In genomic region chr14:71834308-71835204, GRCh38 we compare ENCODE assay signal across 27 cellular contexts.
"Had no signal": no experiment of that assay in that cellular context is flagged by ENCODE, and none has a peak within 500 bp of the region (broad histone marks: within the 10 kb centered on the region; RNA-seq: fewer than 3 reads in every experiment).

No MANE protein-coding gene starts in this region.

- H3K4me2 ChIP-seq: KMS-11, PC-9 had no signal

- H3K4me1 Mint-ChIP-seq: activated CD4-positive, alpha-beta memory T cell treated with anti-CD3 and anti-CD28 coated beads, Interleukin-2, amount 10 ng/mL, durations not matched to agents 7 days and 5 days; activated CD4-positive, alpha-beta T cell treated with anti-CD3 and anti-CD28 coated beads for 36 hours; activated T-helper 17 cell treated with anti-CD3 and anti-CD28 coated beads, Interleukin-2, amount 50 U/mL, for 72 hours; brain; T-cell had no signal

- FAIRE-seq: astrocyte had no signal

- H2AFZ ChIP-seq: PC-9 had no signal

- DNase-seq: activated CD4-positive, alpha-beta memory T cell treated with anti-CD3 and anti-CD28 coated beads, Interleukin-2, amount 10 ng/mL, durations not matched to agents 7 days and 5 days; activated CD4-positive, alpha-beta T cell treated with anti-CD3 and anti-CD28 coated beads for 36 hours; activated CD4-positive, alpha-beta T cell treated with anti-CD3 and anti-CD28 coated beads, Interleukin-2, amount 50 U/mL, for 1 hour; activated gamma-delta T cell; activated naive CD4-positive, alpha-beta T cell treated with anti-CD3 and anti-CD28 coated beads for 36 hours; activated T-cell treated with anti-CD3 and anti-CD28 coated beads for 4 hours; activated T-cell treated with anti-CD3 and anti-CD28 coated beads, Interleukin-2, amount 50 U/mL, for 48 hours; amygdala; MG63; MV-4-11; NCI-H1092 treated with DMSO at 0.1 percent for 48 hours; NCI-H1417 treated with DMSO at 0.1 percent for 48 hours; NCI-H1694; NCI-H2029 treated with DMSO at 0.1 percent for 48 hours; NCI-H524; PC-9; SIG-M5; T-cell; T-helper 2 cell; T1000 had no signal

- H3K4me3 ChIP-seq: cardiac muscle cell, MG63, PC-9 had no signal

- H3K36me3 Mint-ChIP-seq: activated naive CD8-positive, alpha-beta T cell; brain; T-cell had no signal

- ATAC-seq: activated CD4-positive, alpha-beta T cell treated with anti-CD3 and anti-CD28 coated beads for 36 hours; activated T-helper 17 cell treated with anti-CD3 and anti-CD28 coated beads, Interleukin-2, amount 50 U/mL, for 72 hours; T-cell had no signal

- H3K36me3 ChIP-seq: cardiac muscle cell, MG63 had no signal

- H3K27ac Mint-ChIP-seq: activated CD4-positive, alpha-beta memory T cell treated with anti-CD3 and anti-CD28 coated beads, Interleukin-2, amount 10 ng/mL, durations not matched to agents 7 days and 5 days; activated CD4-positive, alpha-beta T cell treated with anti-CD3 and anti-CD28 coated beads for 36 hours; activated naive CD4-positive, alpha-beta T cell treated with anti-CD3 and anti-CD28 coated beads for 36 hours; activated naive CD8-positive, alpha-beta T cell; activated T-helper 17 cell treated with anti-CD3 and anti-CD28 coated beads, Interleukin-2, amount 50 U/mL, for 72 hours; brain; T-cell had no signal

- H3K27ac ChIP-seq: cardiac muscle cell, KMS-11, PC-9, VCaP had no signal

- H3K27me3 ChIP-seq: cardiac muscle cell, MG63 had no signal

- H3K4me3 Mint-ChIP-seq: activated CD4-positive, alpha-beta memory T cell treated with anti-CD3 and anti-CD28 coated beads, Interleukin-2, amount 10 ng/mL, durations not matched to agents 7 days and 5 days; activated CD4-positive, alpha-beta T cell treated with anti-CD3 and anti-CD28 coated beads for 36 hours; activated naive CD4-positive, alpha-beta T cell treated with anti-CD3 and anti-CD28 coated beads for 36 hours; activated naive CD8-positive, alpha-beta T cell; activated T-helper 17 cell treated with anti-CD3 and anti-CD28 coated beads, Interleukin-2, amount 50 U/mL, for 72 hours; brain; T-cell had no signal

- H3K9me3 ChIP-seq: MG63 had no signal

- H3K9ac ChIP-seq: KMS-11 had no signal
